ENCODE assay signal across 17 cellular contexts in genomic region chr5:35195472-35195852, GRCh38.
"Had no signal": no experiment of that assay in that cellular context is flagged by ENCODE, and none has a peak within 500 bp of the region (broad histone marks: within the 10 kb centered on the region; RNA-seq: fewer than 3 reads in every experiment).

No MANE protein-coding gene starts in this region.

- H3K36me3 Mint-ChIP-seq: activated CD8-positive, alpha-beta memory T cell treated with anti-CD3 and anti-CD28 coated beads, Interleukin-2, amount 10 ng/mL, durations not matched to agents 7 days and 5 days; activated naive CD4-positive, alpha-beta T cell treated with anti-CD3 and anti-CD28 coated beads, Interleukin-2, amount 50 U/mL, for 24 hours had no signal

- H3K9me3 Mint-ChIP-seq: activated naive CD4-positive, alpha-beta T cell treated with anti-CD3 and anti-CD28 coated beads, Interleukin-2, amount 50 U/mL, for 24 hours; activated T-cell treated with anti-CD3 and anti-CD28 coated beads, Interleukin-2, amount 50 U/mL, for 24 hours had no signal

- H3K4me3 Mint-ChIP-seq: activated CD8-positive, alpha-beta memory T cell treated with anti-CD3 and anti-CD28 coated beads, Interleukin-2, amount 10 ng/mL, durations not matched to agents 7 days and 5 days; activated naive CD4-positive, alpha-beta T cell treated with anti-CD3 and anti-CD28 coated beads, Interleukin-2, amount 50 U/mL, for 24 hours; activated T-cell treated with anti-CD3 and anti-CD28 coated beads, Interleukin-2, amount 50 U/mL, for 24 hours had no signal

- H3K4me1 Mint-ChIP-seq: activated CD8-positive, alpha-beta memory T cell treated with anti-CD3 and anti-CD28 coated beads, Interleukin-2, amount 10 ng/mL, durations not matched to agents 7 days and 5 days; activated naive CD4-positive, alpha-beta T cell treated with anti-CD3 and anti-CD28 coated beads, Interleukin-2, amount 50 U/mL, for 24 hours had no signal

- DNase-seq: activated CD4-positive, alpha-beta T cell treated with anti-CD3 and anti-CD28 coated beads, Interleukin-2, amount 50 U/mL, for 48 hours; activated CD8-positive, alpha-beta memory T cell treated with anti-CD3 and anti-CD28 coated beads, Interleukin-2, amount 10 ng/mL, durations not matched to agents 7 days and 5 days; activated T-cell treated with anti-CD3 and anti-CD28 coated beads, Interleukin-2, amount 50 U/mL, for 24 hours; adrenal gland; islet precursor cell; left ventricle myocardium inferior; stimulated activated CD4-positive, alpha-beta T cell treated with anti-CD3 and anti-CD28 coated beads, Interleukin-4, amount 100 ng/mL, for 4 hours; stimulated activated CD8-positive, alpha-beta memory T cell treated with anti-CD3 and anti-CD28 coated beads, Interleukin-4, amount 100 ng/mL, for 48 hours; stomach; T-helper 1 cell; T1000; upper lobe of right lung had no signal

- H3K27ac Mint-ChIP-seq: activated CD8-positive, alpha-beta memory T cell treated with anti-CD3 and anti-CD28 coated beads, Interleukin-2, amount 10 ng/mL, durations not matched to agents 7 days and 5 days; activated naive CD4-positive, alpha-beta T cell treated with anti-CD3 and anti-CD28 coated beads, Interleukin-2, amount 50 U/mL, for 24 hours; activated T-cell treated with anti-CD3 and anti-CD28 coated beads, Interleukin-2, amount 50 U/mL, for 24 hours had no signal

- ATAC-seq: activated CD8-positive, alpha-beta memory T cell treated with anti-CD3 and anti-CD28 coated beads, Interleukin-2, amount 10 ng/mL, durations not matched to agents 7 days and 5 days; esophagus mucosa; SK-N-SH treated with all-trans-retinoic acid at 6 μM for 48 hours; upper lobe of right lung had no signal

- H3K9me3 ChIP-seq: adrenal gland, left ventricle myocardium inferior, stomach, testis, upper lobe of right lung had no signal

- H3K36me3 ChIP-seq: adrenal gland, left ventricle myocardium inferior, stomach, upper lobe of right lung had no signal

- H3K27ac ChIP-seq: left ventricle myocardium inferior, stomach, upper lobe of right lung, VCaP had no signal

- H3K4me3 ChIP-seq: adrenal gland, left ventricle myocardium inferior, stomach, testis, upper lobe of right lung had no signal
